Comparison of ENCODE assay signal across 17 cellular contexts in the genomic region with DNA sequence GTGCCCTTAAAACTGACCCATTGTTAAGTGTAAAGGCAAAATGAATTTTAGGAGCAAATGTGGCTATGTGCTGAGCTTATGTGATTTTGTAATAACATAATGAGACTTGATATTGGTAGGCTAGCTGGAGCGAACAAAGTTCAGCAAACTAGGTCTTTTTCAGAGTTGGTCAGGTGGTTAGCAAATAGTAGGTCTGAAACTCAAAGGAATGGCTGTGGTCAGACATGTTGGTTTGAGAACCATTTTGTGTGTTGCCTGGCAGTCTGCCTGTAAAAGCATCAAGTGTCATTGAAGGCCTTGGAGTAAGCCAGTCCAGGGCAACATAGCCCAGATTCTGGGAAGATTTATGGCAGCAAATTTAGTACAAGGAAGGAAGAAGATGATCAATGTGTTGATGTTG. TPM values are rescaled to one million over a fixed set of nuclear protein-coding genes. Genes with fewer than 3 reads are reported as not detected.
DNase-seq lines count a peak whose midpoint lies in the region; TF ChIP-seq lines count a peak whose summit lies in the region.
"Had no signal": no experiment of that assay in that cellular context is flagged by ENCODE, and none has a peak within 500 bp of the region (broad histone marks: within the 10 kb centered on the region; RNA-seq: fewer than 3 reads in every experiment).

No MANE protein-coding gene starts in this region.

- peaks cover 0 to 19% of the 10 kb centered on the region in 2 donors for H3K4me1 ChIP-seq in right atrium auricular region

- H3K9me3 ChIP-seq in right atrium auricular region = no peaks in the 10 kb centered on the region

- peaks cover 5% of the 10 kb centered on the region for H3K36me3 ChIP-seq in right atrium auricular region

- DNase-seq in LHCN-M2 (ENCODE audit: low read depth) (peak; percentile 24), amniotic epithelial cell (ENCODE audit: low read depth) (peak; percentile 48), foreskin fibroblast (peak; percentile 9 to 33), renal cortical epithelial cell (ENCODE audit: low read depth) (peak; percentile 58), hippocampal formation (lab: John Stamatoyannopoulos, UW) (no peak), right atrium auricular region (ENCODE audit: low spot score) (no peak), NCI-H69 (lab: John Stamatoyannopoulos, UW) (no peak)
- DNase-seq: Calu3; CD4-positive, alpha-beta T cell; DMS79 treated with DMSO at 0.1 percent for 48 hours; GF-D8; Karpas-422; NCI-H1417; NCI-H1930; NCI-H2171; NCI-H82; RPMI8226 had no signal

- H3K27ac ChIP-seq in right atrium auricular region = no peak overlapping the region

- H3K4me3 ChIP-seq in foreskin fibroblast (ENCODE audit: low read depth in 1 of 2, low read length in 2 of 2) (no peak overlapping the region), right atrium auricular region (no peak overlapping the region)

- H3K27me3 ChIP-seq in right atrium auricular region = no peaks in the 10 kb centered on the region

- TF ChIP-seq CTCF in foreskin fibroblast (IDR thresholded peaks at IDR 0.05; ENCODE audit: low read depth, low read length) = no peak
- TF ChIP-seq CTCF in right atrium auricular region (IDR thresholded peaks at IDR 0.05) = no peak

RNA-seq across cellular contexts. Expression of a gene that starts 16.4 kb away (rescaled TPM):
- 40.3 and 46.3 TPM in 2 replicates for total RNA-seq in LHCN-M2 (2014; rRNA removed)
- polyA plus RNA-seq in LHCN-M2 (2012) = 37.7 TPM
- 58.6 and 62.5 TPM in 2 replicates for total RNA-seq in renal cortical epithelial cell
- total RNA-seq in right atrium auricular region = 10 to 100 TPM in 1 of 2 donors, 1 to 10 TPM in 1; 8.5 to 10.2 TPM

Comparison
In these comparisons a context has a peak if more than half of its experiments do, and no peak if none do; other contexts are left out.
1. DNase-seq: peak in LHCN-M2 (single experiment), amniotic epithelial cell (single experiment), foreskin fibroblast (2 of 2) and renal cortical epithelial cell (single experiment); none in hippocampal formation (0 of 2), right atrium auricular region (single experiment) and NCI-H69 (single experiment).